19 cellular contexts compared by ENCODE assay signal in genomic region chr21:16343776-16344175, GRCh38.
DNase-seq lines count a peak whose midpoint lies in the region; ATAC-seq and TF ChIP-seq lines count a peak whose summit lies in the region.
"Had no signal": no experiment of that assay in that cellular context is flagged by ENCODE, and none has a peak within 500 bp of the region (broad histone marks: within the 10 kb centered on the region; RNA-seq: fewer than 3 reads in every experiment).

No MANE protein-coding gene starts in this region.

- H3K36me3 ChIP-seq in DND-41 (ENCODE audit: insufficient read depth, low read length) = no peaks in the 10 kb centered on the region
- no peaks in the 10 kb centered on the region for H3K36me3 ChIP-seq in mesendoderm (ENCODE audit: control insufficient read depth, insufficient read depth, low read length)
- H3K36me3 ChIP-seq: BE2C, BLaER1 had no signal

- H2BK120ac ChIP-seq in mesendoderm (ENCODE audit: low read depth, low read length) = no peak overlapping the region

- no peak overlapping the region for H4K8ac ChIP-seq in mesendoderm (ENCODE audit: low read depth, low read length)

- H3K4me3 ChIP-seq in DND-41 (ENCODE audit: low read depth in 1 of 2, low read length in 2 of 2) = no peak overlapping the region
- no peak overlapping the region for H3K4me3 ChIP-seq in mesendoderm (ENCODE audit: low read length)
- H3K4me3 ChIP-seq: BLaER1 had no signal

- no CpG with 5 or more reads among the region's 3 CpGs for WGBS in mesendoderm (ENCODE audit: extremely low coverage, insufficient coverage, low lambda C conversion rate)

- no peak overlapping the region for H2AFZ ChIP-seq in DND-41 (ENCODE audit: low read depth, low read length)

- no peak overlapping the region for H3K23ac ChIP-seq in mesendoderm (ENCODE audit: low read length)

- H2AK5ac ChIP-seq in mesendoderm (ENCODE audit: low read length) = no peak overlapping the region

- peak overlapping the region; percentile 73; the same call in 1 of the 2 replicates for H3K27ac ChIP-seq in C4-2B
- no peak overlapping the region for H3K27ac ChIP-seq in DND-41 (ENCODE audit: low read length)
- peak overlapping the region; percentile 82 for H3K27ac ChIP-seq in VCaP
- H3K27ac ChIP-seq in mesendoderm (ENCODE audit: low read depth, low read length) = no peak overlapping the region
- H3K27ac ChIP-seq: BLaER1 had no signal

- H4K5ac ChIP-seq in mesendoderm (ENCODE audit: low read length) = no peak overlapping the region

- H3K4me1 ChIP-seq in DND-41 (ENCODE audit: insufficient read depth, low read length) (peaks cover 5% of the 10 kb centered on the region; the same call in 1 of the 2 replicates), mesendoderm (ENCODE audit: control insufficient read depth, low read depth, low read length) (no peaks in the 10 kb centered on the region)
- H3K4me1 ChIP-seq: BE2C, BLaER1, Caco-2 had no signal

- H3K18ac ChIP-seq in mesendoderm (ENCODE audit: low read length) = no peak overlapping the region

- no peak overlapping the region for H2BK15ac ChIP-seq in mesendoderm (replicated peaks; ENCODE audit: low read depth)

- H3K9ac ChIP-seq in DND-41 (ENCODE audit: low read depth, low read length) (no peak overlapping the region), mesendoderm (ENCODE audit: low read length) (no peak overlapping the region)
- H3K9ac ChIP-seq: BLaER1 had no signal

- no peak overlapping the region for H3K4ac ChIP-seq in mesendoderm (ENCODE audit: low read depth, low read length)

- no peaks in the 10 kb centered on the region for H4K20me1 ChIP-seq in DND-41 (ENCODE audit: insufficient read depth, low read length)
- H4K20me1 ChIP-seq: BLaER1 had no signal

- H3K79me2 ChIP-seq in DND-41 (ENCODE audit: insufficient read depth, low read length) (no peaks in the 10 kb centered on the region), mesendoderm (ENCODE audit: control insufficient read depth, insufficient read depth, low read length) (no peaks in the 10 kb centered on the region)

- H2BK5ac ChIP-seq in mesendoderm (ENCODE audit: low read length) = no peak overlapping the region

- ATAC-seq in DND-41 (ENCODE audit: insufficient read depth, low read depth) = peak; percentile 53; the same call in 2 of the 3 replicates
- ATAC-seq in GM21447 (IDR thresholded peaks at IDR 0.05; ENCODE audit: unreplicated experiment) = no peak
- ATAC-seq: CD8-positive, alpha-beta T cell had no signal

- no peaks in the 10 kb centered on the region for H3K79me1 ChIP-seq in mesendoderm (ENCODE audit: low read length)

- DNase-seq in DND-41 (no peak), mesendoderm (peak; percentile 33), NOMO-1 (lab: John Stamatoyannopoulos, UW; ENCODE audit: unreplicated experiment in 2 of 2) (no peak), islet precursor cell (no peak), DMS53 (lab: John Stamatoyannopoulos, UW) (no peak)
- DNase-seq: 8988T; ACHN; BE2C; C1 segment of cervical spinal cord; Caco-2; Calu3; CD4-positive, alpha-beta T cell; CD8-positive, alpha-beta T cell; DMS79; GF-D8 had no signal

- TF ChIP-seq CTCF in C4-2B (conservative IDR thresholded peaks at IDR 0.05) (no peak), DND-41 (IDR thresholded peaks at IDR 0.05; ENCODE audit: borderline replicate concordance, extremely low read depth, low read length, poor library complexity, severe bottlenecking) (no peak), VCaP (conservative IDR thresholded peaks at IDR 0.05) (no peak)

- H3K56ac ChIP-seq in mesendoderm (ENCODE audit: low read length) = no peak overlapping the region

- no peaks in the 10 kb centered on the region for H3K9me3 ChIP-seq in DND-41 (ENCODE audit: insufficient read depth, low read length, severe bottlenecking)
- H3K9me3 ChIP-seq: BE2C, BLaER1, Caco-2 had no signal

- no peak overlapping the region for H3K4me2 ChIP-seq in DND-41 (ENCODE audit: insufficient read depth, low read length)
- no peak overlapping the region for H3K4me2 ChIP-seq in mesendoderm (ENCODE audit: low read length)
- H3K4me2 ChIP-seq: BLaER1 had no signal

- no peaks in the 10 kb centered on the region for H3K27me3 ChIP-seq in DND-41 (ENCODE audit: insufficient read depth, low read length, poor library complexity)
- no peaks in the 10 kb centered on the region for H3K27me3 ChIP-seq in mesendoderm (ENCODE audit: insufficient read depth, low read length, poor library complexity)
- H3K27me3 ChIP-seq: BE2C, BLaER1 had no signal

Comparison
In these comparisons a context has a peak if more than half of its experiments do, and no peak if none do; other contexts are left out.
1. H3K27ac ChIP-seq: peak in C4-2B (single experiment) and VCaP (single experiment); none in DND-41 (single experiment) and mesendoderm (single experiment).